Comparison of ENCODE assay signal across 23 cellular contexts in genomic region chr1:81867235-81867634, GRCh38.
DNase-seq lines count a peak whose midpoint lies in the region; ATAC-seq and FAIRE-seq lines count a peak whose summit lies in the region.
"Had no signal": no experiment of that assay in that cellular context is flagged by ENCODE, and none has a peak within 500 bp of the region (broad histone marks: within the 10 kb centered on the region; RNA-seq: fewer than 3 reads in every experiment).

No MANE protein-coding gene starts in this region.

- no peak overlapping the region for H2AFZ ChIP-seq in mesenchymal stem cell (ENCODE audit: low read depth, low read length)

- H2BK5ac ChIP-seq in mesenchymal stem cell (ENCODE audit: low read depth, low read length, poor library complexity, severe bottlenecking) = no peak overlapping the region

- no peak overlapping the region for H2BK120ac ChIP-seq in mesenchymal stem cell (ENCODE audit: low read depth, low read length)

- H3K4ac ChIP-seq in mesenchymal stem cell (ENCODE audit: low read depth in 1 of 2, low read length in 2 of 2) = no peak overlapping the region

- H2BK12ac ChIP-seq in mesenchymal stem cell (ENCODE audit: low read length in 2 of 2) = no peak overlapping the region

- peak; percentile 39 for FAIRE-seq in endometrium (lab: Jason Lieb, UNC)
- FAIRE-seq: H54 had no signal

- 55% methylated on average over 1 of the region's 1 CpG for WGBS in mesenchymal stem cell

- no peaks in the 10 kb centered on the region for H3K27me3 ChIP-seq in mesenchymal stem cell (ENCODE audit: control insufficient read depth in 1 of 2, insufficient read depth in 1 of 2, low read length in 2 of 2)

- no peak overlapping the region for H2AK5ac ChIP-seq in mesenchymal stem cell (ENCODE audit: low read length, severe bottlenecking)

- DNase-seq in DMS 273 (lab: John Stamatoyannopoulos, UW; ENCODE audit: unreplicated experiment) = peak; percentile 8
- no peak for DNase-seq in DMS 273 treated with DMSO at 0.1 percent for 48 hours (lab: John Stamatoyannopoulos, UW)
- peak; percentile 3 for DNase-seq in SK-N-DZ (ENCODE audit: low spot score)
- DNase-seq in mesenchymal stem cell = no peak
- DNase-seq in OCI-M1 (lab: John Stamatoyannopoulos, UW) = no peak
- no peak for DNase-seq in activated CD4-positive, alpha-beta memory T cell treated with anti-CD3 and anti-CD28 coated beads, Interleukin-2, amount 10 ng/mL, durations not matched to agents 7 days and 5 days
- DNase-seq: Calu3; CD8-positive, alpha-beta memory T cell; DMS53; NCI-H1048; NCI-H1417 treated with DMSO at 0.1 percent for 48 hours; NCI-H1694 treated with DMSO at 0.1 percent for 48 hours; NCI-H2107; NCI-H446 treated with DMSO at 0.1 percent for 48 hours; NCI-H526 treated with DMSO at 0.1 percent for 48 hours; Right ventricle myocardium superior; RPMI8226 had no signal

- H3K27me3 Mint-ChIP-seq in activated CD4-positive, alpha-beta memory T cell treated with anti-CD3 and anti-CD28 coated beads, Interleukin-2, amount 10 ng/mL, durations not matched to agents 7 days and 5 days = no peaks in the 10 kb centered on the region
- H3K27me3 Mint-ChIP-seq: B cell; CD8-positive, alpha-beta memory T cell had no signal

- no peak overlapping the region for H3K4me3 Mint-ChIP-seq in activated CD4-positive, alpha-beta memory T cell treated with anti-CD3 and anti-CD28 coated beads, Interleukin-2, amount 10 ng/mL, durations not matched to agents 7 days and 5 days
- H3K4me3 Mint-ChIP-seq: B cell; CD14-positive monocyte; CD8-positive, alpha-beta memory T cell had no signal

- no peak overlapping the region for H3K27ac ChIP-seq in mesenchymal stem cell (ENCODE audit: low read length, poor library complexity, severe bottlenecking)
- H3K27ac ChIP-seq: 22Rv1 had no signal

- peaks cover 0 to 4% of the 10 kb centered on the region in 2 experiments for H3K36me3 ChIP-seq in mesenchymal stem cell (ENCODE audit: control insufficient read depth in 1 of 2, insufficient read depth in 2 of 2, low read depth in 1 of 2, low read length in 2 of 2)

- H3K14ac ChIP-seq in mesenchymal stem cell (ENCODE audit: low read length in 2 of 2) = no peak overlapping the region

- no peak overlapping the region for H3K18ac ChIP-seq in mesenchymal stem cell (ENCODE audit: low read depth in 1 of 2, low read length in 2 of 2)

- no peaks in the 10 kb centered on the region for H3K36me3 Mint-ChIP-seq in activated CD4-positive, alpha-beta memory T cell treated with anti-CD3 and anti-CD28 coated beads, Interleukin-2, amount 10 ng/mL, durations not matched to agents 7 days and 5 days (ENCODE audit: low read depth)
- H3K36me3 Mint-ChIP-seq: CD14-positive monocyte; CD8-positive, alpha-beta memory T cell had no signal

- peaks cover 4% of the 10 kb centered on the region for H3K79me1 ChIP-seq in mesenchymal stem cell (replicated peaks; ENCODE audit: low read length, poor library complexity, severe bottlenecking)

- H3K9me3 ChIP-seq in mesenchymal stem cell (ENCODE audit: control insufficient read depth, low read length) = no peaks in the 10 kb centered on the region

- no peak overlapping the region for H4K8ac ChIP-seq in mesenchymal stem cell (ENCODE audit: low read length)

- H2BK15ac ChIP-seq in mesenchymal stem cell (ENCODE audit: low read depth, poor library complexity, severe bottlenecking) = no peak overlapping the region

- no peaks in the 10 kb centered on the region for H3K9me3 Mint-ChIP-seq in activated CD4-positive, alpha-beta memory T cell treated with anti-CD3 and anti-CD28 coated beads, Interleukin-2, amount 10 ng/mL, durations not matched to agents 7 days and 5 days

- H3K4me1 Mint-ChIP-seq in activated CD4-positive, alpha-beta memory T cell treated with anti-CD3 and anti-CD28 coated beads, Interleukin-2, amount 10 ng/mL, durations not matched to agents 7 days and 5 days = no peaks in the 10 kb centered on the region
- H3K4me1 Mint-ChIP-seq: B cell; CD14-positive monocyte; CD8-positive, alpha-beta memory T cell had no signal

- no peak overlapping the region for H3K4me3 ChIP-seq in mesenchymal stem cell (ENCODE audit: insufficient read depth in 1 of 2, low read depth in 1 of 2, low read length in 2 of 2)

- peak overlapping the region; percentile 18 for H3K9ac ChIP-seq in mesenchymal stem cell (ENCODE audit: low read length)

- no peaks in the 10 kb centered on the region for H3K4me1 ChIP-seq in mesenchymal stem cell (ENCODE audit: control insufficient read depth, insufficient read depth, low read depth, low read length)

- no peak overlapping the region for H3K23ac ChIP-seq in mesenchymal stem cell (ENCODE audit: low read length in 2 of 2)

- POLR2A ChIA-PET in activated CD4-positive, alpha-beta memory T cell treated with anti-CD3 and anti-CD28 coated beads, Interleukin-2, amount 10 ng/mL, durations not matched to agents 7 days and 5 days (lab: Charles Lee) = no interaction called here

- no peak for ATAC-seq in GM21576 (IDR thresholded peaks at IDR 0.05; ENCODE audit: unreplicated experiment)

- H3K4me2 ChIP-seq in mesenchymal stem cell (ENCODE audit: low read length, poor library complexity, severe bottlenecking) = no peak overlapping the region

- H3K27ac Mint-ChIP-seq in activated CD4-positive, alpha-beta memory T cell treated with anti-CD3 and anti-CD28 coated beads, Interleukin-2, amount 10 ng/mL, durations not matched to agents 7 days and 5 days = no peak overlapping the region
- H3K27ac Mint-ChIP-seq: B cell; CD14-positive monocyte; CD8-positive, alpha-beta memory T cell had no signal

- CTCF ChIA-PET in activated CD4-positive, alpha-beta memory T cell treated with anti-CD3 and anti-CD28 coated beads, Interleukin-2, amount 10 ng/mL, durations not matched to agents 7 days and 5 days (lab: Charles Lee) = no interaction called here

- no peak overlapping the region for H4K91ac ChIP-seq in mesenchymal stem cell (ENCODE audit: low read length)

Comparison
In these comparisons a context has a peak if more than half of its experiments do, and no peak if none do; other contexts are left out.
1. DNase-seq: peak in DMS 273 (single experiment) and SK-N-DZ (single experiment); none in DMS 273 treated with DMSO at 0.1 percent for 48 hours (single experiment), mesenchymal stem cell (single experiment), OCI-M1 (single experiment) and activated CD4-positive, alpha-beta memory T cell treated with anti-CD3 and anti-CD28 coated beads, Interleukin-2, amount 10 ng/mL, durations not matched to agents 7 days and 5 days (single experiment).